15 cellular contexts compared by ENCODE assay signal in the genomic region with DNA sequence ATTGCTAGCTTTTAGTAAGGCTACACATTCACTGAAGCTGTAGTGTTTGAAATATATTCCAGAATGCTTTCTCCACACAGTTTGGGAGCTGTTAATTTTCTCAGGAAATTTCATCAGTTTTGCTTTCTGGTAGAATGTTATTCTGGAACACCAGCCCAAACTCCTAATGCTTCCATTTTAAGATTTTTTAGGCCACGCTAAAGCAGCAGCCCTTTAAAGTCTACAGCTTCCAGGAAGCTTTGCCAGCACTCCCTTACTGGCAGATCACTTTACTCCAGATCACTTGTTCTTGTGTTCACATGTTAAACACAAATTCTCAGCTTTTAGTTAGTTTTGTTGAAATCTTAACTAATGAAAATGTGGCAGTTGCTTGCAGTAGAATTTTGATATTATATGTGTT.
"Had no signal": no experiment of that assay in that cellular context is flagged by ENCODE, and none has a peak within 500 bp of the region (broad histone marks: within the 10 kb centered on the region; RNA-seq: fewer than 3 reads in every experiment).

No MANE protein-coding gene starts in this region.

- H3K79me2 ChIP-seq: parathyroid adenoma had no signal

- H3K36me3 ChIP-seq: ascending aorta, colonic mucosa, upper lobe of right lung had no signal

- DNase-seq: activated CD4-positive, alpha-beta memory T cell treated with anti-CD3 and anti-CD28 coated beads, Interleukin-2, amount 10 ng/mL, durations not matched to agents 7 days and 5 days; activated gamma-delta T cell treated with Interleukin-2 at 50 U/mL for 16 hours; activated naive CD8-positive, alpha-beta T cell treated with anti-CD3 and anti-CD28 coated beads, Interleukin-2, amount 10 ng/mL, durations not matched to agents 7 days and 5 days; activated T-cell treated with anti-CD3 and anti-CD28 coated beads, Interleukin-2, amount 50 U/mL, for 48 hours; colonic mucosa; kidney glomerular epithelial cell; stimulated activated CD4-positive, alpha-beta T cell treated with anti-CD3 and anti-CD28 coated beads, Interleukin-15, amount 100 ng/mL, for 24 hours; stimulated activated CD4-positive, alpha-beta T cell treated with anti-CD3 and anti-CD28 coated beads, Interleukin-4, amount 100 ng/mL, for 24 hours; T-helper 2 cell; testis; upper lobe of right lung had no signal

- H3K27ac ChIP-seq: ascending aorta, colonic mucosa, parathyroid adenoma, testis, upper lobe of right lung had no signal

- H3K4me3 Mint-ChIP-seq: activated CD4-positive, alpha-beta memory T cell treated with anti-CD3 and anti-CD28 coated beads, Interleukin-2, amount 10 ng/mL, durations not matched to agents 7 days and 5 days; activated naive CD8-positive, alpha-beta T cell treated with anti-CD3 and anti-CD28 coated beads, Interleukin-2, amount 10 ng/mL, durations not matched to agents 7 days and 5 days; neural crest cell; stimulated activated naive CD8-positive, alpha-beta T cell treated with anti-CD3 and anti-CD28 coated beads, Interleukin-15, Interleukin-2, amounts not matched to agents 100 ng/mL and 50 ng/mL, for 24 hours had no signal

- H3K27ac Mint-ChIP-seq: activated CD4-positive, alpha-beta memory T cell treated with anti-CD3 and anti-CD28 coated beads, Interleukin-2, amount 10 ng/mL, durations not matched to agents 7 days and 5 days; activated naive CD8-positive, alpha-beta T cell treated with anti-CD3 and anti-CD28 coated beads, Interleukin-2, amount 10 ng/mL, durations not matched to agents 7 days and 5 days; stimulated activated naive CD8-positive, alpha-beta T cell treated with anti-CD3 and anti-CD28 coated beads, Interleukin-15, Interleukin-2, amounts not matched to agents 100 ng/mL and 50 ng/mL, for 24 hours had no signal

- H3K27me3 Mint-ChIP-seq: activated CD4-positive, alpha-beta memory T cell treated with anti-CD3 and anti-CD28 coated beads, Interleukin-2, amount 10 ng/mL, durations not matched to agents 7 days and 5 days; activated naive CD8-positive, alpha-beta T cell treated with anti-CD3 and anti-CD28 coated beads, Interleukin-2, amount 10 ng/mL, durations not matched to agents 7 days and 5 days; stimulated activated naive CD8-positive, alpha-beta T cell treated with anti-CD3 and anti-CD28 coated beads, Interleukin-15, Interleukin-2, amounts not matched to agents 100 ng/mL and 50 ng/mL, for 24 hours had no signal

- H3K4me1 ChIP-seq: ascending aorta, colonic mucosa, parathyroid adenoma, testis, upper lobe of right lung had no signal

- H3K4me3 ChIP-seq: ascending aorta, colonic mucosa, testis, upper lobe of right lung had no signal

- H2AFZ ChIP-seq: parathyroid adenoma had no signal

- H3K9me3 Mint-ChIP-seq: activated CD4-positive, alpha-beta memory T cell treated with anti-CD3 and anti-CD28 coated beads, Interleukin-2, amount 10 ng/mL, durations not matched to agents 7 days and 5 days; activated naive CD8-positive, alpha-beta T cell treated with anti-CD3 and anti-CD28 coated beads, Interleukin-2, amount 10 ng/mL, durations not matched to agents 7 days and 5 days; neural crest cell; stimulated activated naive CD8-positive, alpha-beta T cell treated with anti-CD3 and anti-CD28 coated beads, Interleukin-15, Interleukin-2, amounts not matched to agents 100 ng/mL and 50 ng/mL, for 24 hours had no signal

- H3K27me3 ChIP-seq: ascending aorta, colonic mucosa, testis, upper lobe of right lung had no signal

- H3K36me3 Mint-ChIP-seq: activated naive CD8-positive, alpha-beta T cell treated with anti-CD3 and anti-CD28 coated beads, Interleukin-2, amount 10 ng/mL, durations not matched to agents 7 days and 5 days had no signal

- H3K4me1 Mint-ChIP-seq: activated CD4-positive, alpha-beta memory T cell treated with anti-CD3 and anti-CD28 coated beads, Interleukin-2, amount 10 ng/mL, durations not matched to agents 7 days and 5 days; activated naive CD8-positive, alpha-beta T cell treated with anti-CD3 and anti-CD28 coated beads, Interleukin-2, amount 10 ng/mL, durations not matched to agents 7 days and 5 days; neural crest cell had no signal

- ATAC-seq: upper lobe of right lung had no signal
